Comparison of ENCODE assay signal across 8 cellular contexts in the genomic region with DNA sequence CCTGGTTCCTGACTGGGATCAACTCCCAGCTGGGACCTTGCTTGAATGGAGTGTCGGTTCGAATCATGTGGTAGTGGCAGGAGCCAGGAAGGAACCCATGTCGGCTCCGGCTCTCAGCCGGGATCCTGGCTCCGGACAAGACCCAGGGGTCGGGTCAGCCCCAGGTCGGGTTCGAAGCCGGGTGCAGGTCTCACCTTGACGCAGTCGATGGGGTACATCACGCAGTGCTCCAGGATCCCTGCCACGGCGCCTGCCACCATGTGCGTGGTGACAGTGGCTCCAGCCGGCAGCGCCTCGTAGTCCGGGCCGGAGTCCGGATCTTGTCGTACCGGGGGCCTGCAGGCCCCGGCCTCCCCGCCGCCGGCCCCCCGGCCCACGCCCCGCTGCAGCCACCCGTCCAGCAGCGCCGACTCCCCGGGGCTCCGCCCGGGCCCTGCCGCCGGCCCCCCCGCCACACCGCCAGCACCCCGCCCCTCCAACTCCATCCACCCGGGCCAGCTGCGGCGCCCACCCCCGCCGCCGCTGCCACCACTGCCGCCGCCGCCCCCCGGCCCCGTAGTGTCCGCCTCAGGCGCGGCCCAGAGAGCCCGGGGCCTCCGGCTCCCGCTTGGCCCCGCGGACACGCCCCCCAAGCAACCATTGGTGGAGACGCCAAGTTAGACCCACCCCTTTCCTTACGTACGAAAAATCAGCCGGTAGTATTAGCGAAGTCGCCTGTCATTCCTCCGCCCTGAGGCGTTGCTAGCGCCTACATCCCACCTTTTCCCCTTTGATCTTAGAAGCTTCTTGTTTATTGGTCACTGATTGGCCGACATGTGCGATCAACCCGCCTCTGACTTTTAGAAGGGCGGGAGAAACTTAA. TPM values are rescaled to one million over a fixed set of nuclear protein-coding genes. Genes with fewer than 3 reads are reported as not detected.
DNase-seq lines count a peak whose midpoint lies in the region; ATAC-seq, FAIRE-seq and TF ChIP-seq lines count a peak whose summit lies in the region.

A gene with protein sequence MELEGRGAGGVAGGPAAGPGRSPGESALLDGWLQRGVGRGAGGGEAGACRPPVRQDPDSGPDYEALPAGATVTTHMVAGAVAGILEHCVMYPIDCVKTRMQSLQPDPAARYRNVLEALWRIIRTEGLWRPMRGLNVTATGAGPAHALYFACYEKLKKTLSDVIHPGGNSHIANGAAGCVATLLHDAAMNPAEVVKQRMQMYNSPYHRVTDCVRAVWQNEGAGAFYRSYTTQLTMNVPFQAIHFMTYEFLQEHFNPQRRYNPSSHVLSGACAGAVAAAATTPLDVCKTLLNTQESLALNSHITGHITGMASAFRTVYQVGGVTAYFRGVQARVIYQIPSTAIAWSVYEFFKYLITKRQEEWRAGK (minus strand): TSS at position 589 of the 862 bp plus-strand sequence. CDS start 104 bp downstream, at position 485.

- peak; percentile 3 for ATAC-seq in GM18498 (IDR thresholded peaks at IDR 0.05; ENCODE audit: unreplicated experiment)
- ATAC-seq in HG03159 (IDR thresholded peaks at IDR 0.05; ENCODE audit: unreplicated experiment), result peak; percentile 75
- no peak for ATAC-seq in activated CD4-positive, alpha-beta T cell treated with anti-CD3 and anti-CD28 coated beads for 36 hours

- peak within 1 kb of the TSS; percentile 96 for H3K4me3 Mint-ChIP-seq in activated CD4-positive, alpha-beta T cell treated with anti-CD3 and anti-CD28 coated beads for 36 hours

- peaks cover 27% of the 10 kb centered on the region for H3K36me3 Mint-ChIP-seq in activated CD4-positive, alpha-beta T cell treated with anti-CD3 and anti-CD28 coated beads for 36 hours (ENCODE audit: low read depth)

- no peak for TF ChIP-seq CTCF in GM13977 (IDR thresholded peaks at IDR 0.05; ENCODE audit: extremely low read depth, insufficient read depth, missing control alignments)

- in situ Hi-C loops in GM13977 (cut with MboI; ENCODE audit: low pct_unique_long_range_greater_than_20kb, low sequenced_read_pairs, unreplicated experiment), result loop anchor here (10.0 kb wide), 1 partner anchor 55 kb away; no protein-coding TSS in a partner anchor

- CTCF ChIA-PET in activated CD4-positive, alpha-beta T cell treated with anti-CD3 and anti-CD28 coated beads for 36 hours (lab: Charles Lee), result interaction anchor here (0.7 to 4.1 kb wide), 7 partner anchors 8 to 184 kb away, joined by 3 to 15 read pairs (median 3); no protein-coding TSS in a partner anchor

- peak within 1 kb of the TSS; percentile 98 for H3K27ac Mint-ChIP-seq in activated CD4-positive, alpha-beta T cell treated with anti-CD3 and anti-CD28 coated beads for 36 hours

- no peaks in the 10 kb centered on the region for H3K9me3 Mint-ChIP-seq in activated CD4-positive, alpha-beta T cell treated with anti-CD3 and anti-CD28 coated beads for 36 hours (ENCODE audit: low read depth)

- peaks cover 46% of the 10 kb centered on the region for H3K4me1 Mint-ChIP-seq in activated CD4-positive, alpha-beta T cell treated with anti-CD3 and anti-CD28 coated beads for 36 hours

- intact Hi-C loops in activated CD4-positive, alpha-beta T cell treated with anti-CD3 and anti-CD28 coated beads for 36 hours (cut with DNase I, micrococcal nuclease), result loop anchor here (1.0 to 10.0 kb wide), 10 partner anchors 39 to 1975 kb away; partner anchors contain the start of genes COX15 (in 2 of the 2), CUTC (in 2 of the 2), ENTPD7 (in 2 of the 2) and GOT1 (in 2 of the 2)

- H3K27me3 Mint-ChIP-seq in activated CD4-positive, alpha-beta T cell treated with anti-CD3 and anti-CD28 coated beads for 36 hours, result no peaks in the 10 kb centered on the region

- peak; percentile 91 for FAIRE-seq in colon (lab: Jason Lieb, UNC)

- DNase-seq in NCI-H446 treated with DMSO at 0.1 percent for 48 hours (lab: John Stamatoyannopoulos, UW) (peak; percentile 99), kidney glomerular epithelial cell (lab: John Stamatoyannopoulos, UW) (peak; percentile 100), GM13977 (ENCODE audit: low spot score) (no peak)
- peak; percentile 96 for DNase-seq in activated CD4-positive, alpha-beta T cell treated with anti-CD3 and anti-CD28 coated beads for 36 hours
- peak; percentile 96 for DNase-seq in stimulated activated CD4-positive, alpha-beta T cell treated with anti-CD3 and anti-CD28 coated beads, Interleukin-15, amount 100 ng/mL, for 24 hours

- POLR2A ChIA-PET in activated CD4-positive, alpha-beta T cell treated with anti-CD3 and anti-CD28 coated beads for 36 hours (lab: Charles Lee), result interaction anchor here (0.7 to 4.3 kb wide), 7 partner anchors 39 to 190 kb away, joined by 3 to 30 read pairs (median 5); partner anchors contain the start of genes COX15, CUTC, ENTPD7 and GOT1

RNA-seq across cellular contexts. Expression of the gene that starts here (rescaled TPM):
- total RNA-seq in activated CD4-positive, alpha-beta T cell treated with anti-CD3 and anti-CD28 coated beads for 36 hours, result 10 to 100 TPM; 55.0 to 65.9 TPM
